11 cellular contexts compared by ENCODE assay signal in genomic region chr10:29471483-29471859, GRCh38.
DNase-seq lines count a peak whose midpoint lies in the region; ATAC-seq and TF ChIP-seq lines count a peak whose summit lies in the region.
"Had no signal": no experiment of that assay in that cellular context is flagged by ENCODE, and none has a peak within 500 bp of the region (broad histone marks: within the 10 kb centered on the region; RNA-seq: fewer than 3 reads in every experiment).

No MANE protein-coding gene starts in this region.

- no peak for TF ChIP-seq EP300 in sigmoid colon (IDR thresholded peaks at IDR 0.05)

- peak; percentile 92 for DNase-seq in ELR (ENCODE audit: low read depth)
- DNase-seq in NOMO-1 treated with DMSO at 0.1 percent for 48 hours (lab: John Stamatoyannopoulos, UW; ENCODE audit: unreplicated experiment) = peak; percentile 75
- DNase-seq in dedifferentiated amniotic fluid mesenchymal stem cell (ENCODE audit: extremely low spot score) = peak; percentile 45
- DNase-seq in sigmoid colon = no peak
- no peak for DNase-seq in NCI-H82 (lab: John Stamatoyannopoulos, UW)
- DNase-seq in upper lobe of right lung = no peak
- DNase-seq: MG63 had no signal

- H3K27me3 ChIP-seq in sigmoid colon (no peaks in the 10 kb centered on the region), upper lobe of right lung (no peaks in the 10 kb centered on the region)
- H3K27me3 ChIP-seq: MG63 had no signal

- 11 to 33% methylated on average over 1 of the region's 1 CpG for WGBS in sigmoid colon, 2 donors

- H3K4me1 ChIP-seq in sigmoid colon (peaks cover 0 to 74% (median 66%) of the 10 kb centered on the region in 4 donors), upper lobe of right lung (no peaks in the 10 kb centered on the region)

- ATAC-seq in HG03097 (IDR thresholded peaks at IDR 0.05; ENCODE audit: low FRiP score, unreplicated experiment) (no peak), upper lobe of right lung (no peak)
- no peak for ATAC-seq in activated CD4-positive, CD25-positive, alpha-beta regulatory T cell treated with anti-CD3 and anti-CD28 coated beads, Interleukin-2, amount 50 U/mL, for 24 hours

- intact Hi-C loops in sigmoid colon (cut with DNase I) (no loop called here), upper lobe of right lung (cut with DNase I) (no loop called here)

- no peak for TF ChIP-seq POLR2A in sigmoid colon (IDR thresholded peaks at IDR 0.05)

- TF ChIP-seq CTCF in sigmoid colon (IDR thresholded peaks at IDR 0.05) (no peak), upper lobe of right lung (IDR thresholded peaks at IDR 0.05) (no peak)

- H3K36me3 ChIP-seq in sigmoid colon = peaks cover 47 to 100% (median 66%) of the 10 kb centered on the region in 4 donors
- peaks cover 80% of the 10 kb centered on the region for H3K36me3 ChIP-seq in upper lobe of right lung

- no peaks in the 10 kb centered on the region for H3K9me3 ChIP-seq in sigmoid colon
- H3K9me3 ChIP-seq in upper lobe of right lung = no peaks in the 10 kb centered on the region
- H3K9me3 ChIP-seq: HAP-1, MG63 had no signal

- H3K4me3 ChIP-seq in sigmoid colon = no peak overlapping the region
- no peak overlapping the region for H3K4me3 ChIP-seq in upper lobe of right lung
- H3K4me3 ChIP-seq: HAP-1, lung, MG63 had no signal

- peak overlapping the region; percentile 44 to 79 (median 70) for H3K27ac ChIP-seq in sigmoid colon
- no peak overlapping the region for H3K27ac ChIP-seq in upper lobe of right lung

Comparison
In these comparisons a context has a peak if more than half of its experiments do, and no peak if none do; other contexts are left out.
1. DNase-seq: peak in ELR (single experiment), NOMO-1 treated with DMSO at 0.1 percent for 48 hours (single experiment) and dedifferentiated amniotic fluid mesenchymal stem cell (single experiment); none in sigmoid colon (single experiment), NCI-H82 (single experiment) and upper lobe of right lung (single experiment).